13 cellular contexts compared by ENCODE assay signal in the genomic region with DNA sequence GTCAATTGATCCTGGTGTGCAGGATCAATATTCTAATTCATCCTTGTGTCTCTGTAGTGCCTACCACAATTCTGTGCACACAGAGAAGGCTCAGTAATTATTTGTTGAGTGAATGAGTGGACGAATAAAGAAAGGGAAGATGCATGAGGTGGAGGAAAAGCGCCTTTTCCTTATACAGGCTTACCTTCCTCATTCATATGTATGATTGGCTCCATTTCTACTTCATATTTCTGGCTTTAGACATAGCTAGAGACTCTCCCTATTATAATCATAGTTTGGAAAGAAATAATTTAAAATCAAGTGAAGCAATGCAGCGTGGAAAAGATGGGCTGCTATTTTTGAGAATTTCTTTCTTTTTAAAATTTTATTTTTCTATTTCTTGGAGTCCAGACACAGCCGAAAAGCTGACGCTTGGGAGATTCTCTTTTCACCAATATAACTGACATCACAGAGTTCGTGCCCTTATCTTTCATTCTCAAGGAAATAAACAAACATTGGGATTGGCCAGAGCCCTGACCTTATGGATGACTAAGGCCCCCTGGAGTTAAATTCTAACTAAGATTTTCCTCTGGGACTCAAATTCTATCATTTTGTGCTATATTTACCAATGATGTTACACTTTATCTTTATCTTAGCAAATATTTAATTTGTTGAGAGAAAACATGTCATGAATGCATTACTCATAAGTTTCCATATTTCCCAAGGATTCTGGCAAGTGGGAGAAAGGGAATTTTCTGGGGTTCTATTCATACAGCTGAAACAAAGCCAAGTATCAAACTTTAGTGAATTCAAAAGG. TPM values are rescaled to one million over a fixed set of nuclear protein-coding genes. Genes with fewer than 3 reads are reported as not detected.
A peak's percentile ranks its signal among the peaks of the same experiment; 100 is the strongest.
DNase-seq lines count a peak whose midpoint lies in the region; ATAC-seq and TF ChIP-seq lines count a peak whose summit lies in the region.
"Had no signal": no experiment of that assay in that cellular context is flagged by ENCODE, and none has a peak within 500 bp of the region (broad histone marks: within the 10 kb centered on the region; RNA-seq: fewer than 3 reads in every experiment).

No MANE protein-coding gene starts in this region.

- peaks cover 0 to 4% (median 0%) of the 10 kb centered on the region in 8 donors for H3K9me3 ChIP-seq in spleen
- H3K9me3 ChIP-seq: esophagus squamous epithelium had no signal

- no peak overlapping the region for H3K4me3 Mint-ChIP-seq in GM23338
- H3K4me3 Mint-ChIP-seq in progenitor cell of endocrine pancreas (ENCODE audit: low read depth): no peak overlapping the region
- no peak overlapping the region for H3K4me3 Mint-ChIP-seq in natural killer cell treated with Interleukin-12 subunit alpha and Interleukin-12 subunit beta and Interleukin-15 and Interleukin-18, amount 100 ng/mL, for 72 hours
- H3K4me3 Mint-ChIP-seq: activated naive CD8-positive, alpha-beta T cell treated with anti-CD3 and anti-CD28 coated beads, Interleukin-2, amount 10 ng/mL, durations not matched to agents 7 days and 5 days; stimulated activated effector memory CD8-positive, alpha-beta T cell treated with anti-CD3 and anti-CD28 coated beads, Interleukin-12 subunit alpha, Interleukin-12 subunit beta, amount 100 ng/mL, for 72 hours; T-helper 1 cell treated with Interleukin-12 subunit alpha and Interleukin-12 subunit beta and Interleukin-4 antibody, amounts not matched to agents 30 μg/mL and 1 μg/mL, for 36 hours had no signal

- H3F3A ChIP-seq in GM23338 (replicated peaks; ENCODE audit: low read depth): no peaks in the 10 kb centered on the region

- H3K27ac Mint-ChIP-seq in GM23338: peak overlapping the region; percentile 16; the same call in 1 of the 2 replicates
- peak overlapping the region; percentile 95 for H3K27ac Mint-ChIP-seq in progenitor cell of endocrine pancreas
- no peak overlapping the region for H3K27ac Mint-ChIP-seq in natural killer cell treated with Interleukin-12 subunit alpha and Interleukin-12 subunit beta and Interleukin-15 and Interleukin-18, amount 100 ng/mL, for 72 hours
- H3K27ac Mint-ChIP-seq: stimulated activated effector memory CD8-positive, alpha-beta T cell treated with anti-CD3 and anti-CD28 coated beads, Interleukin-12 subunit alpha, Interleukin-12 subunit beta, amount 100 ng/mL, for 72 hours; T-helper 1 cell treated with Interleukin-12 subunit alpha and Interleukin-12 subunit beta and Interleukin-4 antibody, amounts not matched to agents 30 μg/mL and 1 μg/mL, for 36 hours had no signal

- H3K9me3 Mint-ChIP-seq in GM23338: peaks cover 3% of the 10 kb centered on the region; the same call in 1 of the 3 replicates
- peaks cover 17% of the 10 kb centered on the region for H3K9me3 Mint-ChIP-seq in progenitor cell of endocrine pancreas (ENCODE audit: low read depth)
- peaks cover 7% of the 10 kb centered on the region for H3K9me3 Mint-ChIP-seq in natural killer cell treated with Interleukin-12 subunit alpha and Interleukin-12 subunit beta and Interleukin-15 and Interleukin-18, amount 100 ng/mL, for 72 hours
- H3K9me3 Mint-ChIP-seq: T-helper 1 cell treated with Interleukin-12 subunit alpha and Interleukin-12 subunit beta and Interleukin-4 antibody, amounts not matched to agents 30 μg/mL and 1 μg/mL, for 36 hours had no signal

- TF ChIP-seq POLR2A in spleen (IDR thresholded peaks at IDR 0.05): no peak

- no peak overlapping the region for H2AFZ ChIP-seq in GM23338

- H3K4me1 Mint-ChIP-seq in GM23338 (peaks cover 55% of the 10 kb centered on the region), progenitor cell of endocrine pancreas (ENCODE audit: low read depth) (peaks cover 49% of the 10 kb centered on the region)
- no peaks in the 10 kb centered on the region for H3K4me1 Mint-ChIP-seq in natural killer cell treated with Interleukin-12 subunit alpha and Interleukin-12 subunit beta and Interleukin-15 and Interleukin-18, amount 100 ng/mL, for 72 hours (ENCODE audit: low read depth in 2 of 2)
- H3K4me1 Mint-ChIP-seq: activated naive CD8-positive, alpha-beta T cell treated with anti-CD3 and anti-CD28 coated beads, Interleukin-2, amount 10 ng/mL, durations not matched to agents 7 days and 5 days; stimulated activated effector memory CD8-positive, alpha-beta T cell treated with anti-CD3 and anti-CD28 coated beads, Interleukin-12 subunit alpha, Interleukin-12 subunit beta, amount 100 ng/mL, for 72 hours had no signal

- H3K27ac ChIP-seq in GM23338 (ENCODE audit: low read depth) (no peak overlapping the region), spleen (no peak overlapping the region)
- H3K27ac ChIP-seq: esophagus squamous epithelium had no signal

- ATAC-seq in GM23338 (no peak), SK-N-SH treated with all-trans-retinoic acid at 6 μM for 48 hours (no peak)
- ATAC-seq in natural killer cell treated with Interleukin-12 subunit alpha and Interleukin-12 subunit beta and Interleukin-15 and Interleukin-18, amount 100 ng/mL, for 72 hours: no peak
- ATAC-seq: stimulated activated effector memory CD8-positive, alpha-beta T cell treated with anti-CD3 and anti-CD28 coated beads, Interleukin-12 subunit alpha, Interleukin-12 subunit beta, amount 100 ng/mL, for 72 hours had no signal

- no peaks in the 10 kb centered on the region for H3K79me2 ChIP-seq in GM23338 (replicated peaks; ENCODE audit: insufficient read depth)

- H3K36me3 Mint-ChIP-seq in GM23338 (ENCODE audit: low read depth): no peaks in the 10 kb centered on the region
- H3K36me3 Mint-ChIP-seq in progenitor cell of endocrine pancreas (ENCODE audit: insufficient read depth): peaks cover 8% of the 10 kb centered on the region
- H3K36me3 Mint-ChIP-seq in natural killer cell treated with Interleukin-12 subunit alpha and Interleukin-12 subunit beta and Interleukin-15 and Interleukin-18, amount 100 ng/mL, for 72 hours: no peaks in the 10 kb centered on the region
- H3K36me3 Mint-ChIP-seq: activated naive CD8-positive, alpha-beta T cell treated with anti-CD3 and anti-CD28 coated beads, Interleukin-2, amount 10 ng/mL, durations not matched to agents 7 days and 5 days; stimulated activated effector memory CD8-positive, alpha-beta T cell treated with anti-CD3 and anti-CD28 coated beads, Interleukin-12 subunit alpha, Interleukin-12 subunit beta, amount 100 ng/mL, for 72 hours had no signal

- H3K4me2 ChIP-seq in GM23338: peak overlapping the region; percentile 30; the same call in 1 of the 2 replicates

- no peaks in the 10 kb centered on the region for H4K20me1 ChIP-seq in GM23338 (replicated peaks; ENCODE audit: insufficient read depth)

- TF ChIP-seq CTCF in GM23338 (conservative IDR thresholded peaks at IDR 0.05; ENCODE audit: low read depth in 2 of 2) (no peak), fibroblast of the aortic adventitia (IDR thresholded peaks at IDR 0.05; ENCODE audit: insufficient read depth, low read length) (no peak), progenitor cell of endocrine pancreas (IDR thresholded peaks at IDR 0.05; ENCODE audit: unreplicated experiment) (no peak), spleen (IDR thresholded peaks at IDR 0.05 in 8 of 11, conservative IDR thresholded peaks at IDR 0.05 in 3 of 11) (no peak)

- H3K4me3 ChIP-seq in GM23338: no peak overlapping the region
- H3K4me3 ChIP-seq in fibroblast of the aortic adventitia (ENCODE audit: low read depth, low read length): no peak overlapping the region
- no peak overlapping the region for H3K4me3 ChIP-seq in spleen
- H3K4me3 ChIP-seq: esophagus squamous epithelium had no signal

- H3K4me1 ChIP-seq in GM23338 (ENCODE audit: insufficient read depth) (peaks cover 44% of the 10 kb centered on the region), spleen (no peaks in the 10 kb centered on the region)
- H3K4me1 ChIP-seq: esophagus squamous epithelium had no signal

- H3K36me3 ChIP-seq in GM23338 (ENCODE audit: insufficient read depth) (no peaks in the 10 kb centered on the region), spleen (no peaks in the 10 kb centered on the region)
- H3K36me3 ChIP-seq: esophagus squamous epithelium had no signal

- H3K27me3 ChIP-seq in GM23338 (ENCODE audit: insufficient read depth): no peaks in the 10 kb centered on the region
- H3K27me3 ChIP-seq in spleen (replicated peaks in 1 of 7): no peaks in the 10 kb centered on the region
- H3K27me3 ChIP-seq: esophagus squamous epithelium had no signal

- H3K9me2 ChIP-seq in GM23338 (ENCODE audit: insufficient read depth): no peaks in the 10 kb centered on the region

- H3K27me3 Mint-ChIP-seq in GM23338 (ENCODE audit: insufficient read depth, low read depth, poor library complexity): peaks cover 2% of the 10 kb centered on the region
- no peaks in the 10 kb centered on the region for H3K27me3 Mint-ChIP-seq in progenitor cell of endocrine pancreas
- H3K27me3 Mint-ChIP-seq in natural killer cell treated with Interleukin-12 subunit alpha and Interleukin-12 subunit beta and Interleukin-15 and Interleukin-18, amount 100 ng/mL, for 72 hours: no peaks in the 10 kb centered on the region
- H3K27me3 Mint-ChIP-seq: activated naive CD8-positive, alpha-beta T cell treated with anti-CD3 and anti-CD28 coated beads, Interleukin-2, amount 10 ng/mL, durations not matched to agents 7 days and 5 days had no signal

- DNase-seq in GM23338 (ENCODE audit: low spot score) (no peak), fibroblast of the aortic adventitia (ENCODE audit: low read depth) (peak; percentile 83), progenitor cell of endocrine pancreas (ENCODE audit: low spot score, unreplicated experiment) (no peak), HuH-7 (ENCODE audit: low spot score) (no peak), spleen (no peak), CD1c-positive myeloid dendritic cell (ENCODE audit: extremely low spot score) (no peak)
- no peak for DNase-seq in natural killer cell treated with Interleukin-12 subunit alpha and Interleukin-12 subunit beta and Interleukin-15 and Interleukin-18, amount 100 ng/mL, for 72 hours (ENCODE audit: low spot score)
- DNase-seq: activated naive CD8-positive, alpha-beta T cell treated with anti-CD3 and anti-CD28 coated beads, Interleukin-2, amount 10 ng/mL, durations not matched to agents 7 days and 5 days; esophagus squamous epithelium; midbrain had no signal

- intact Hi-C loops in spleen (cut with DNase I; ENCODE audit: low total_unique reads): no loop called here

- 84 to 96% (median 85%) methylated on average over 6 of the region's 6 CpGs for WGBS in spleen, 5 donors

TF ChIP-seq in GM23338, 12 proteins besides CTCF, POLR2A, EP300 and RAD21 (continues in another document):
- TF ChIP-seq NANOG (IDR thresholded peaks at IDR 0.05; ENCODE audit: borderline replicate concordance) (no peak), JUNB (IDR thresholded peaks at IDR 0.05; ENCODE audit: unreplicated experiment) (no peak)

TF ChIP-seq in SK-N-SH treated with all-trans-retinoic acid at 6 μM for 48 hours, 23 proteins besides CTCF, POLR2A, EP300 and RAD21:
- peak; percentile 52; the same call in 1 of the 2 replicates for TF ChIP-seq ISL1 (CRISPR knock-in tag; IDR thresholded peaks at IDR 0.05)
- no peak for TF ChIP-seq ZNF8 (CRISPR knock-in tag; IDR thresholded peaks at IDR 0.05)

RNA-seq across cellular contexts. Expression of a gene that starts 48.1 kb away (rescaled TPM):
- total RNA-seq in GM23338 (2014; rRNA removed; shearing (Covaris generic)): not detected in 2 replicates
- polyA plus RNA-seq in GM23338 (2016; fragmentation: Nextera tagmentation; extraction: Ambion mirVana): not detected in 2 replicates
- total RNA-seq in fibroblast of the aortic adventitia (ENCODE audit: low replicate concordance): not detected in 2 replicates
- not detected in 2 replicates for total RNA-seq in progenitor cell of endocrine pancreas
- 1 to 10 TPM in 1 of 7 donors, under 1 TPM in 1, not detected in 5; 0.26 to 1.6 TPM for total RNA-seq in spleen
- polyA plus RNA-seq in spleen: under 1 TPM in 1 of 3 donors, not detected in 2; 0.09 TPM
- not detected for total RNA-seq in natural killer cell treated with Interleukin-12 subunit alpha and Interleukin-12 subunit beta and Interleukin-15 and Interleukin-18, amount 100 ng/mL, for 72 hours
- total RNA-seq: activated naive CD8-positive, alpha-beta T cell treated with anti-CD3 and anti-CD28 coated beads, Interleukin-2, amount 10 ng/mL, durations not matched to agents 7 days and 5 days; esophagus squamous epithelium had no signal

Comparison
In these comparisons a context has a peak if more than half of its experiments do, and no peak if none do; other contexts are left out.
1. H3K27ac Mint-ChIP-seq: peak in GM23338 (single experiment) and progenitor cell of endocrine pancreas (single experiment); none in natural killer cell treated with Interleukin-12 subunit alpha and Interleukin-12 subunit beta and Interleukin-15 and Interleukin-18, amount 100 ng/mL, for 72 hours (0 of 2).